In genomic region chr7:38660427-38661099, GRCh38 we compare ENCODE assay signal across 9 cellular contexts. TPM values are rescaled to one million over a fixed set of nuclear protein-coding genes. Genes with fewer than 3 reads are reported as not detected.
DNase-seq lines count a peak whose midpoint lies in the region; ATAC-seq and TF ChIP-seq lines count a peak whose summit lies in the region.
"Had no signal": no experiment of that assay in that cellular context is flagged by ENCODE, and none has a peak within 500 bp of the region (broad histone marks: within the 10 kb centered on the region; RNA-seq: fewer than 3 reads in every experiment).

No MANE protein-coding gene starts in this region.

- H3K4me1 Mint-ChIP-seq in MCF 10A (ENCODE audit: insufficient read depth, unreplicated experiment): no peaks in the 10 kb centered on the region
- peaks cover 12% of the 10 kb centered on the region for H3K4me1 Mint-ChIP-seq in HFFc6 (ENCODE audit: low read depth)

- no TSS peak for BruUV-seq in MCF 10A (replicated peaks; lab: Mats Ljungman, UMichigan)

- no peaks in the 10 kb centered on the region for H3K27me3 ChIP-seq in breast epithelium

- TF ChIP-seq POLR2A in breast epithelium (IDR thresholded peaks at IDR 0.05): no peak

- POLR2A ChIA-PET in MCF 10A (lab: Yijun Ruan, JAX): interaction anchor here (0.6 to 0.8 kb wide), 3 partner anchors 12 to 42 kb away, joined by 3 to 4 read pairs (median 4); no protein-coding TSS in a partner anchor

- intact Hi-C loops in MCF 10A (cut with micrococcal nuclease) (loop anchor here (1.0 kb wide), 2 partner anchors 208 to 262 kb away; no protein-coding TSS in a partner anchor), breast epithelium (cut with DNase I; ENCODE audit: low total_unique reads) (no loop called here), Right ventricle myocardium superior (cut with DNase I) (loop anchor here (10.0 kb wide), 1 partner anchor 266 kb away; no protein-coding TSS in a partner anchor)

- peaks cover 0 to 3% of the 10 kb centered on the region in 2 donors for H3K9me3 ChIP-seq in breast epithelium

- peak; percentile 60 for ATAC-seq in Right ventricle myocardium superior (ENCODE audit: poor library complexity)

- DNase-seq in MCF 10A (ENCODE audit: unreplicated experiment) (peak; percentile 62), breast epithelium (ENCODE audit: low spot score in 2 of 2) (no peak), HFFc6 (peak; percentile 52), NCI-H1930 (lab: John Stamatoyannopoulos, UW) (peak; percentile 6 to 13), Right ventricle myocardium superior (no peak), cerebellar nuclear complex (lab: John Stamatoyannopoulos, UW) (no peak)
- DNase-seq in activated CD4-positive, alpha-beta T cell treated with anti-CD3 and anti-CD28 coated beads for 48 hours: peak; percentile 29
- DNase-seq in stimulated activated CD4-positive, alpha-beta T cell treated with anti-CD3 and anti-CD28 coated beads, Interleukin-12 subunit alpha, Interleukin-12 subunit beta, amount 100 ng/mL, for 4 hours: peak; percentile 5

- H3K27me3 Mint-ChIP-seq in MCF 10A (ENCODE audit: insufficient read depth, unreplicated experiment) (peaks cover 13% of the 10 kb centered on the region), HFFc6 (ENCODE audit: insufficient read depth) (no peaks in the 10 kb centered on the region; the same call in none of the 2 replicates)

- H3K27ac Mint-ChIP-seq in MCF 10A (ENCODE audit: low read depth, unreplicated experiment) (no peak overlapping the region), HFFc6 (no peak overlapping the region)

- no peaks in the 10 kb centered on the region for H3K4me1 ChIP-seq in breast epithelium

- no peak overlapping the region for H3K4me3 Mint-ChIP-seq in MCF 10A (ENCODE audit: unreplicated experiment)
- H3K4me3 Mint-ChIP-seq in HFFc6: no peak overlapping the region

- H3K4me3 ChIP-seq in breast epithelium: no peak overlapping the region

- TF ChIP-seq CTCF in MCF 10A (IDR thresholded peaks at IDR 0.05; ENCODE audit: unreplicated experiment) (peak; percentile 55), breast epithelium (IDR thresholded peaks at IDR 0.05) (peak in 1 of 3 donors; percentile 21), HFFc6 (IDR thresholded peaks at IDR 0.05) (peak; percentile 85)

- H3K27ac ChIP-seq in breast epithelium: no peak overlapping the region
- H3K27ac ChIP-seq: epithelial cell of prostate had no signal

- CTCF ChIA-PET in MCF 10A (lab: Yijun Ruan, JAX): interaction anchor here (0.6 to 3.1 kb wide), 16 partner anchors 9 to 299 kb away, joined by 3 to 16 read pairs (median 4); no protein-coding TSS in a partner anchor

- no peaks in the 10 kb centered on the region for H3K36me3 ChIP-seq in breast epithelium

- H3K9me3 Mint-ChIP-seq in MCF 10A (ENCODE audit: unreplicated experiment) (peaks cover 15% of the 10 kb centered on the region), HFFc6 (no peaks in the 10 kb centered on the region; the same call in 1 of the 2 replicates)

- H3K36me3 Mint-ChIP-seq in MCF 10A (ENCODE audit: insufficient read depth, unreplicated experiment): no peaks in the 10 kb centered on the region
- H3K36me3 Mint-ChIP-seq in HFFc6 (ENCODE audit: low read depth): no peaks in the 10 kb centered on the region

RNA-seq across cellular contexts. Expression of gene AMPH, which starts 29.4 kb away (rescaled TPM):
- 0.63 and 0.81 TPM in 2 replicates for total RNA-seq in MCF 10A (2022)
- 10 to 100 TPM in 2 of 3 donors, 1 to 10 TPM in 1; 5.0 to 31.0 (median 15.1) TPM for total RNA-seq in breast epithelium
- total RNA-seq in HFFc6 (2021; fragmentation: NEBNext Ultra II Directional; extraction: Animal tissue kit (Norgen Biotek cat#: 25700)): 1 to 10 TPM; 4.5 to 6.2 (median 5.8) TPM
- total RNA-seq in Right ventricle myocardium superior: 1.7 TPM

Comparison
In these comparisons a context has a peak if more than half of its experiments do, and no peak if none do; other contexts are left out.
1. DNase-seq: peak in MCF 10A (single experiment), HFFc6 (single experiment), NCI-H1930 (2 of 2), activated CD4-positive, alpha-beta T cell treated with anti-CD3 and anti-CD28 coated beads for 48 hours (single experiment) and stimulated activated CD4-positive, alpha-beta T cell treated with anti-CD3 and anti-CD28 coated beads, Interleukin-12 subunit alpha, Interleukin-12 subunit beta, amount 100 ng/mL, for 4 hours (single experiment); none in breast epithelium (0 of 2), Right ventricle myocardium superior (single experiment) and cerebellar nuclear complex (0 of 2).